21 cellular contexts compared by ENCODE assay signal in genomic region chr1:80143361-80143760, GRCh38.
DNase-seq lines count a peak whose midpoint lies in the region; ATAC-seq and TF ChIP-seq lines count a peak whose summit lies in the region.
"Had no signal": no experiment of that assay in that cellular context is flagged by ENCODE, and none has a peak within 500 bp of the region (broad histone marks: within the 10 kb centered on the region; RNA-seq: fewer than 3 reads in every experiment).

No MANE protein-coding gene starts in this region.

- H3K4me3 ChIP-seq in IMR-90 (ENCODE audit: insufficient read depth, low read depth, low read length) (no peak overlapping the region), lung (peak overlapping the region; percentile 1), thoracic aorta (no peak overlapping the region), A673 (ENCODE audit: low read depth, low read length, poor library complexity, severe bottlenecking) (no peak overlapping the region)
- H3K4me3 ChIP-seq: BLaER1 treated with 17β-estradiol and CSF1 and Interleukin-3, amounts not matched to agents 10 nM and 100 nM; GM12878 had no signal

- H4K8ac ChIP-seq in IMR-90 (ENCODE audit: low read depth in 2 of 2, low read length in 2 of 2): no peak overlapping the region

- DNase-seq in IMR-90 (no peak), lung (ENCODE audit: low spot score) (no peak), thoracic aorta (ENCODE audit: low spot score) (no peak), NCI-H748 treated with DMSO at 0.1 percent for 48 hours (lab: John Stamatoyannopoulos, UW) (no peak), dermis blood vessel endothelial cell (no peak), A673 (ENCODE audit: low spot score) (no peak)
- DNase-seq: 8988T; AML-193; CD4-positive, alpha-beta memory T cell; CD8-positive, alpha-beta memory T cell; COR-L47; DMS 273 treated with DMSO at 0.1 percent for 48 hours; DMS153; DMS53; DMS79; DND-41; EL; GDM1 had no signal

- no peak overlapping the region for H3K14ac ChIP-seq in IMR-90 (replicated peaks; ENCODE audit: low read depth, low read length)

- H3K27me3 ChIP-seq in IMR-90 (ENCODE audit: control insufficient read depth, insufficient read depth, low read length) (no peaks in the 10 kb centered on the region), lung (ENCODE audit: control insufficient read depth, insufficient read depth) (no peaks in the 10 kb centered on the region), thoracic aorta (replicated peaks; ENCODE audit: insufficient read depth) (no peaks in the 10 kb centered on the region), A673 (replicated peaks; ENCODE audit: insufficient read depth, low read depth, low read length, poor library complexity) (no peaks in the 10 kb centered on the region)
- H3K27me3 ChIP-seq: BLaER1 treated with 17β-estradiol and CSF1 and Interleukin-3, amounts not matched to agents 10 nM and 100 nM had no signal

- no peaks in the 10 kb centered on the region for H4K20me1 ChIP-seq in IMR-90 (ENCODE audit: insufficient read depth, low read length)
- H4K20me1 ChIP-seq: BLaER1 treated with 17β-estradiol and CSF1 and Interleukin-3, amounts not matched to agents 10 nM and 100 nM had no signal

- H3K36me3 ChIP-seq in IMR-90 (ENCODE audit: control insufficient read depth, insufficient read depth, low read length) (no peaks in the 10 kb centered on the region), lung (ENCODE audit: control insufficient read depth in 2 of 2, insufficient read depth in 2 of 2, low read length in 2 of 2) (no peaks in the 10 kb centered on the region), thoracic aorta (no peaks in the 10 kb centered on the region), A673 (ENCODE audit: insufficient read depth, low read length, poor library complexity, severe bottlenecking) (no peaks in the 10 kb centered on the region)
- H3K36me3 ChIP-seq: BLaER1 treated with 17β-estradiol and CSF1 and Interleukin-3, amounts not matched to agents 10 nM and 100 nM had no signal

- H3K9me3 ChIP-seq in IMR-90 (ENCODE audit: control insufficient read depth, insufficient read depth, low read length) (peaks cover 9% of the 10 kb centered on the region), lung (ENCODE audit: control insufficient read depth in 2 of 2, insufficient read depth in 1 of 2, low read length in 1 of 2) (peaks cover 0 to 15% of the 10 kb centered on the region in 2 donors), thoracic aorta (peaks cover 9% of the 10 kb centered on the region), A673 (ENCODE audit: low read depth, low read length, poor library complexity, severe bottlenecking) (peaks cover 9% of the 10 kb centered on the region)

- H3K23ac ChIP-seq in IMR-90 (ENCODE audit: low read depth, low read length): no peak overlapping the region

- no peak overlapping the region for H2BK5ac ChIP-seq in IMR-90 (ENCODE audit: low read depth, low read length, poor library complexity, severe bottlenecking)

- H2BK120ac ChIP-seq in IMR-90 (ENCODE audit: low read depth, low read length): no peak overlapping the region

- H4K5ac ChIP-seq in IMR-90 (ENCODE audit: low read depth, low read length): no peak overlapping the region

- no peak overlapping the region for H4K91ac ChIP-seq in IMR-90 (ENCODE audit: insufficient read depth, low read depth, low read length)

- H3K4me1 ChIP-seq in IMR-90 (ENCODE audit: control insufficient read depth, insufficient read depth, low read length) (no peaks in the 10 kb centered on the region), lung (ENCODE audit: control insufficient read depth in 2 of 2, insufficient read depth in 2 of 2, low read length in 2 of 2) (no peaks in the 10 kb centered on the region), thoracic aorta (ENCODE audit: control insufficient read depth in 1 of 2, low read depth in 2 of 2) (no peaks in the 10 kb centered on the region), A673 (ENCODE audit: insufficient read depth, low read length, poor library complexity, severe bottlenecking) (no peaks in the 10 kb centered on the region)
- H3K4me1 ChIP-seq: BLaER1 treated with 17β-estradiol and CSF1 and Interleukin-3, amounts not matched to agents 10 nM and 100 nM had no signal

- POLR2A ChIA-PET in IMR-90 (lab: Charles Lee; ENCODE audit: unreplicated experiment): no interaction called here
- POLR2A ChIA-PET in A673 (lab: Charles Lee; ENCODE audit: low non-redundant PET): no interaction called here

- ATAC-seq in IMR-90 (ENCODE audit: low read depth) (no peak), lung (ENCODE audit: insufficient read depth, low FRiP score) (no peak), thoracic aorta (ENCODE audit: insufficient number of reproducible peaks, low FRiP score, low read depth) (peak; percentile 28)
- ATAC-seq: GM12878 had no signal

- H2AFZ ChIP-seq in IMR-90 (replicated peaks; ENCODE audit: low read length, poor library complexity): peak overlapping the region; percentile 11

- TF ChIP-seq CTCF in IMR-90 (conservative IDR thresholded peaks at IDR 0.05; ENCODE audit: low read depth, low read length) (no peak), lung (IDR thresholded peaks at IDR 0.05; ENCODE audit: control extremely low read depth, extremely low read depth) (no peak), thoracic aorta (IDR thresholded peaks at IDR 0.05) (no peak), A673 (conservative IDR thresholded peaks at IDR 0.05; ENCODE audit: low read depth, low read length) (no peak)

- H2BK15ac ChIP-seq in IMR-90 (ENCODE audit: low read depth, low read length): no peak overlapping the region

- TF ChIP-seq POLR2A in IMR-90 (IDR thresholded peaks at IDR 0.05; ENCODE audit: low read depth, low read length): no peak

- dilution Hi-C loops in IMR-90 (cut with HindIII; ENCODE audit: low sequenced_read_pairs, unreplicated experiment): no loop called here

- H3K79me1 ChIP-seq in IMR-90 (ENCODE audit: low read depth in 1 of 2, low read length in 2 of 2): no peaks in the 10 kb centered on the region

- CTCF ChIA-PET in IMR-90 (lab: Yijun Ruan, JAX): no interaction called here
- CTCF ChIA-PET in A673 (lab: Charles Lee): no interaction called here

- H3K27ac ChIP-seq in IMR-90 (ENCODE audit: insufficient read depth, low read length) (no peak overlapping the region), lung (ENCODE audit: low read depth in 1 of 2, low read length in 1 of 2) (no peak overlapping the region), thoracic aorta (no peak overlapping the region), A673 (ENCODE audit: low read depth, low read length, poor library complexity, severe bottlenecking) (no peak overlapping the region)
- H3K27ac ChIP-seq: BLaER1 treated with 17β-estradiol and CSF1 and Interleukin-3, amounts not matched to agents 10 nM and 100 nM; C4-2B had no signal

- H3K4ac ChIP-seq in IMR-90 (ENCODE audit: low read depth, low read length): no peak overlapping the region

- no peak overlapping the region for H3K4me2 ChIP-seq in IMR-90 (ENCODE audit: low read depth, low read length)
- H3K4me2 ChIP-seq: BLaER1 treated with 17β-estradiol and CSF1 and Interleukin-3, amounts not matched to agents 10 nM and 100 nM had no signal

- H2BK20ac ChIP-seq in IMR-90 (ENCODE audit: low read depth, low read length): no peak overlapping the region

- H2AK5ac ChIP-seq in IMR-90 (ENCODE audit: low read depth, low read length): no peak overlapping the region

- no peaks in the 10 kb centered on the region for H3K9me1 ChIP-seq in IMR-90 (ENCODE audit: insufficient read depth, low read length)

- in situ Hi-C loops in IMR-90 (cut with MboI; ENCODE audit: low sequenced_read_pairs): no loop called here

- H3K9ac ChIP-seq in IMR-90 (ENCODE audit: low read depth, low read length): no peak overlapping the region
- H3K9ac ChIP-seq: BLaER1 treated with 17β-estradiol and CSF1 and Interleukin-3, amounts not matched to agents 10 nM and 100 nM had no signal

- no CpG with 5 or more reads among the region's 1 CpG for WGBS in IMR-90 (ENCODE audit: extremely low coverage in 2 of 2, insufficient read length in 1 of 2), 2 experiments
- 0 to 6% methylated on average over 1 of the region's 1 CpG for WGBS in lung, 2 donors

- no TSS peak for BruUV-seq in IMR-90 (replicated peaks; lab: Mats Ljungman, UMichigan)
- no TSS peak for BruUV-seq in A673 (replicated peaks; lab: Mats Ljungman, UMichigan)

- intact Hi-C loops in IMR-90 (cut with micrococcal nuclease) (no loop called here), A673 (cut with micrococcal nuclease; ENCODE audit: unreplicated experiment) (no loop called here)

- H3K56ac ChIP-seq in IMR-90 (ENCODE audit: extremely low read depth, insufficient read depth, low read length): no peak overlapping the region

- no peak for TF ChIP-seq RAD21 in IMR-90 (IDR thresholded peaks at IDR 0.05; ENCODE audit: low read length)

- H3K18ac ChIP-seq in IMR-90 (ENCODE audit: low read depth, low read length): no peak overlapping the region

- H2AK9ac ChIP-seq in IMR-90 (replicated peaks; ENCODE audit: low read depth, low read length, poor library complexity): no peak overlapping the region

TF ChIP-seq in IMR-90, 13 proteins besides CTCF, POLR2A, EP300 and RAD21:
- TF ChIP-seq CEBPB (IDR thresholded peaks at IDR 0.05; ENCODE audit: low read depth, low read length): no peak
- no peak for TF ChIP-seq RCOR1 (IDR thresholded peaks at IDR 0.05; ENCODE audit: insufficient replicate concordance, low read length)
- TF ChIP-seq BHLHE40 (IDR thresholded peaks at IDR 0.05; ENCODE audit: low read depth, low read length): no peak
- no peak for TF ChIP-seq MAZ (IDR thresholded peaks at IDR 0.05; ENCODE audit: borderline replicate concordance, low read depth, low read length)
TF ChIP-seq in IMR-90: peak in this region for 0.
